24 cellular contexts compared by ENCODE assay signal in genomic region chr10:27614776-27615175, GRCh38.
"Had no signal": no experiment of that assay in that cellular context is flagged by ENCODE, and none has a peak within 500 bp of the region (broad histone marks: within the 10 kb centered on the region; RNA-seq: fewer than 3 reads in every experiment).

No MANE protein-coding gene starts in this region.

- H3K4me3 ChIP-seq: adrenal gland, ascending aorta, colonic mucosa, dorsolateral prefrontal cortex, right lobe of liver, stomach, suprapubic skin, tibial nerve had no signal

- H3K27ac ChIP-seq: adrenal gland, ascending aorta, colonic mucosa, dorsolateral prefrontal cortex, right lobe of liver, stomach, suprapubic skin, tibial nerve had no signal

- H3K4me3 Mint-ChIP-seq: activated CD4-positive, alpha-beta T cell treated with anti-CD3 and anti-CD28 coated beads, Interleukin-2, amount 10 ng/mL, durations not matched to agents 7 days and 5 days; activated naive CD8-positive, alpha-beta T cell; central memory CD8-positive, alpha-beta T cell; effector memory CD8-positive, alpha-beta T cell; nephron; stimulated activated memory B cell treated with anti-CD40 and anti-IgM and Interleukin-4, amounts not matched to agents 10 μg/mL and 1 μg/mL and 100 μg/mL, for 72 hours had no signal

- H3K9me3 ChIP-seq: adrenal gland, ascending aorta, colonic mucosa, right lobe of liver, stomach, suprapubic skin, tibial nerve had no signal

- DNase-seq: activated CD4-positive, alpha-beta T cell treated with anti-CD3 and anti-CD28 coated beads, Interleukin-2, amount 10 ng/mL, durations not matched to agents 7 days and 5 days; activated naive CD4-positive, alpha-beta T cell; activated T-cell treated with anti-CD3 and anti-CD28 coated beads, Interleukin-2, amount 50 U/mL, for 1 hour; adrenal gland; colonic mucosa; dorsolateral prefrontal cortex; effector memory CD8-positive, alpha-beta T cell; foreskin melanocyte; left ventricle myocardium superior; posterior cingulate gyrus; right lobe of liver; small intestine; stimulated activated CD4-positive, alpha-beta T cell treated with anti-CD3 and anti-CD28 coated beads, Interleukin-2, amount 100 ng/mL, for 24 hours; stomach had no signal

- H3K4me1 Mint-ChIP-seq: activated CD4-positive, alpha-beta T cell treated with anti-CD3 and anti-CD28 coated beads, Interleukin-2, amount 10 ng/mL, durations not matched to agents 7 days and 5 days; stimulated activated memory B cell treated with anti-CD40 and anti-IgM and Interleukin-4, amounts not matched to agents 10 μg/mL and 1 μg/mL and 100 μg/mL, for 72 hours had no signal

- H3K36me3 ChIP-seq: adrenal gland, ascending aorta, colonic mucosa, right lobe of liver, stomach, suprapubic skin, tibial nerve had no signal

- H3K27me3 ChIP-seq: adrenal gland, ascending aorta, colonic mucosa, dorsolateral prefrontal cortex, right lobe of liver, stomach, suprapubic skin had no signal

- H3K27me3 Mint-ChIP-seq: stimulated activated memory B cell treated with anti-CD40 and anti-IgM and Interleukin-4, amounts not matched to agents 10 μg/mL and 1 μg/mL and 100 μg/mL, for 72 hours had no signal

- H3K27ac Mint-ChIP-seq: activated CD4-positive, alpha-beta T cell treated with anti-CD3 and anti-CD28 coated beads, Interleukin-2, amount 10 ng/mL, durations not matched to agents 7 days and 5 days; activated naive CD8-positive, alpha-beta T cell; activated T-helper 2 cell treated with anti-CD3 and anti-CD28 coated beads, Interferon-gamma antibody, Interleukin-2, Interleukin-4, amounts not matched to agents 10 μg/mL and 5 μg/mL and 100 μg/mL, durations not matched to agents 14 hours and 24 hours and 36 hours; nephron; stimulated activated memory B cell treated with anti-CD40 and anti-IgM and Interleukin-4, amounts not matched to agents 10 μg/mL and 1 μg/mL and 100 μg/mL, for 72 hours had no signal

- H3K36me3 Mint-ChIP-seq: activated naive CD8-positive, alpha-beta T cell; stimulated activated memory B cell treated with anti-CD40 and anti-IgM and Interleukin-4, amounts not matched to agents 10 μg/mL and 1 μg/mL and 100 μg/mL, for 72 hours had no signal

- H3K9me3 Mint-ChIP-seq: activated CD4-positive, alpha-beta T cell treated with anti-CD3 and anti-CD28 coated beads, Interleukin-2, amount 10 ng/mL, durations not matched to agents 7 days and 5 days; activated T-helper 2 cell treated with anti-CD3 and anti-CD28 coated beads, Interferon-gamma antibody, Interleukin-2, Interleukin-4, amounts not matched to agents 10 μg/mL and 5 μg/mL and 100 μg/mL, durations not matched to agents 14 hours and 24 hours and 36 hours; central memory CD8-positive, alpha-beta T cell; effector memory CD8-positive, alpha-beta T cell; stimulated activated memory B cell treated with anti-CD40 and anti-IgM and Interleukin-4, amounts not matched to agents 10 μg/mL and 1 μg/mL and 100 μg/mL, for 72 hours had no signal

- ATAC-seq: activated CD4-positive, CD25-positive, alpha-beta regulatory T cell treated with anti-CD3 and anti-CD28 coated beads, Interleukin-2, amount 50 U/mL, for 24 hours; effector memory CD8-positive, alpha-beta T cell; esophagus mucosa; left ventricle myocardium superior; right lobe of liver; stimulated activated memory B cell treated with anti-CD40 and anti-IgM and Interleukin-4, amounts not matched to agents 10 μg/mL and 1 μg/mL and 100 μg/mL, for 72 hours had no signal

- H3K4me1 ChIP-seq: adrenal gland, colonic mucosa, right lobe of liver had no signal
